In genomic region chr7:14374336-14374735, GRCh38 we compare ENCODE assay signal across 36 cellular contexts.
"Had no signal": no experiment of that assay in that cellular context is flagged by ENCODE, and none has a peak within 500 bp of the region (broad histone marks: within the 10 kb centered on the region; RNA-seq: fewer than 3 reads in every experiment).

No MANE protein-coding gene starts in this region.

- ATAC-seq: activated naive CD4-positive, alpha-beta T cell treated with anti-CD3 and anti-CD28 coated beads, Interleukin-2, amount 50 U/mL, for 72 hours; activated naive CD8-positive, alpha-beta T cell treated with anti-CD3 and anti-CD28 coated beads, Interleukin-2, amount 50 U/mL, for 24 hours; activated T-cell treated with anti-CD3 and anti-CD28 coated beads, Interleukin-2, amount 50 U/mL, for 4 hours; activated T-cell treated with anti-CD3 and anti-CD28 coated beads, Interleukin-2, amount 50 U/mL, for 72 hours; activated T-helper 17 cell treated with anti-CD3 and anti-CD28 coated beads, Interleukin-2, amount 50 U/mL, for 72 hours; body of pancreas had no signal

- H3K9me3 ChIP-seq: adrenal gland, ascending aorta, body of pancreas, breast epithelium had no signal

- H3K9me3 Mint-ChIP-seq: activated naive CD4-positive, alpha-beta T cell treated with anti-CD3 and anti-CD28 coated beads, Interleukin-2, amount 50 U/mL, for 24 hours; activated naive CD8-positive, alpha-beta T cell treated with anti-CD3 and anti-CD28 coated beads, Interleukin-2, amount 10 ng/mL, durations not matched to agents 7 days and 5 days; activated T-cell treated with anti-CD3 and anti-CD28 coated beads, Interleukin-2, amount 50 U/mL, for 24 hours; activated T-helper 17 cell treated with anti-CD3 and anti-CD28 coated beads, Interleukin-2, amount 50 U/mL, for 72 hours; central memory CD8-positive, alpha-beta T cell had no signal

- H3K27me3 Mint-ChIP-seq: activated naive CD4-positive, alpha-beta T cell treated with anti-CD3 and anti-CD28 coated beads, Interleukin-2, amount 10 ng/mL, durations not matched to agents 7 days and 5 days; activated naive CD4-positive, alpha-beta T cell treated with anti-CD3 and anti-CD28 coated beads, Interleukin-2, amount 50 U/mL, for 24 hours; activated naive CD8-positive, alpha-beta T cell; activated naive CD8-positive, alpha-beta T cell treated with anti-CD3 and anti-CD28 coated beads for 36 hours; activated naive CD8-positive, alpha-beta T cell treated with anti-CD3 and anti-CD28 coated beads, Interleukin-2, amount 10 ng/mL, durations not matched to agents 7 days and 5 days; activated naive CD8-positive, alpha-beta T cell treated with anti-CD3 and anti-CD28 coated beads, Interleukin-2, amount 50 U/mL, for 24 hours; activated T-cell treated with anti-CD3 and anti-CD28 coated beads, Interleukin-2, amount 50 U/mL, for 24 hours; activated T-helper 17 cell treated with anti-CD3 and anti-CD28 coated beads, Interleukin-2, amount 50 U/mL, for 72 hours; brain had no signal

- H3K4me1 Mint-ChIP-seq: activated naive CD4-positive, alpha-beta T cell treated with anti-CD3 and anti-CD28 coated beads, Interleukin-2, amount 10 ng/mL, durations not matched to agents 7 days and 5 days; activated naive CD4-positive, alpha-beta T cell treated with anti-CD3 and anti-CD28 coated beads, Interleukin-2, amount 50 U/mL, for 24 hours; activated naive CD8-positive, alpha-beta T cell treated with anti-CD3 and anti-CD28 coated beads for 36 hours; activated naive CD8-positive, alpha-beta T cell treated with anti-CD3 and anti-CD28 coated beads, Interleukin-2, amount 10 ng/mL, durations not matched to agents 7 days and 5 days; activated naive CD8-positive, alpha-beta T cell treated with anti-CD3 and anti-CD28 coated beads, Interleukin-2, amount 50 U/mL, for 24 hours; activated T-helper 17 cell treated with anti-CD3 and anti-CD28 coated beads, Interleukin-2, amount 50 U/mL, for 72 hours had no signal

- H3K36me3 Mint-ChIP-seq: activated naive CD4-positive, alpha-beta T cell treated with anti-CD3 and anti-CD28 coated beads, Interleukin-2, amount 10 ng/mL, durations not matched to agents 7 days and 5 days; activated naive CD4-positive, alpha-beta T cell treated with anti-CD3 and anti-CD28 coated beads, Interleukin-2, amount 50 U/mL, for 24 hours; activated naive CD8-positive, alpha-beta T cell; activated naive CD8-positive, alpha-beta T cell treated with anti-CD3 and anti-CD28 coated beads for 36 hours; activated naive CD8-positive, alpha-beta T cell treated with anti-CD3 and anti-CD28 coated beads, Interleukin-2, amount 10 ng/mL, durations not matched to agents 7 days and 5 days had no signal

- H3K27ac Mint-ChIP-seq: activated naive CD4-positive, alpha-beta T cell treated with anti-CD3 and anti-CD28 coated beads for 36 hours; activated naive CD4-positive, alpha-beta T cell treated with anti-CD3 and anti-CD28 coated beads, Interleukin-2, amount 10 ng/mL, durations not matched to agents 7 days and 5 days; activated naive CD4-positive, alpha-beta T cell treated with anti-CD3 and anti-CD28 coated beads, Interleukin-2, amount 50 U/mL, for 24 hours; activated naive CD4-positive, alpha-beta T cell treated with anti-CD3 and anti-CD28 coated beads, Interleukin-2, amount 50 U/mL, for 72 hours; activated naive CD8-positive, alpha-beta T cell; activated naive CD8-positive, alpha-beta T cell treated with anti-CD3 and anti-CD28 coated beads for 36 hours; activated naive CD8-positive, alpha-beta T cell treated with anti-CD3 and anti-CD28 coated beads, Interleukin-2, amount 10 ng/mL, durations not matched to agents 7 days and 5 days; activated naive CD8-positive, alpha-beta T cell treated with anti-CD3 and anti-CD28 coated beads, Interleukin-2, amount 50 U/mL, for 24 hours; activated T-cell treated with anti-CD3 and anti-CD28 coated beads, Interleukin-2, amount 50 U/mL, for 24 hours; activated T-cell treated with anti-CD3 and anti-CD28 coated beads, Interleukin-2, amount 50 U/mL, for 72 hours; activated T-helper 1 cell treated with anti-CD3 and anti-CD28 coated beads, Interleukin-12 subunit alpha, Interleukin-12 subunit beta, Interleukin-2, Interleukin-4 antibody, amounts not matched to agents 30 ng/mL and 10 ng/mL and 1 ng/mL, durations not matched to agents 14 hours and 24 hours and 36 hours; activated T-helper 17 cell treated with anti-CD3 and anti-CD28 coated beads, Interleukin-2, amount 50 U/mL, for 72 hours; activated T-helper 2 cell treated with anti-CD3 and anti-CD28 coated beads, Interferon-gamma antibody, Interleukin-2, Interleukin-4, amounts not matched to agents 10 μg/mL and 5 μg/mL and 100 μg/mL, durations not matched to agents 14 hours and 24 hours and 36 hours had no signal

- H3K4me3 ChIP-seq: adrenal gland, ascending aorta, body of pancreas, breast epithelium, cardiac muscle cell had no signal

- H3K27me3 ChIP-seq: adrenal gland, ascending aorta, body of pancreas, brain microvascular endothelial cell, breast epithelium, cardiac muscle cell had no signal

- H3K36me3 ChIP-seq: adrenal gland, ascending aorta, brain microvascular endothelial cell, breast epithelium, cardiac muscle cell had no signal

- DNase-seq: activated effector memory CD4-positive, alpha-beta T cell treated with Interleukin-2 at 50 U/mL for 16 hours; activated gamma-delta T cell; activated gamma-delta T cell treated with Interleukin-2 at 50 U/mL for 16 hours; activated naive CD4-positive, alpha-beta T cell; activated naive CD4-positive, alpha-beta T cell treated with anti-CD3 and anti-CD28 coated beads for 36 hours; activated naive CD4-positive, alpha-beta T cell treated with anti-CD3 and anti-CD28 coated beads, Interleukin-2, amount 10 ng/mL, durations not matched to agents 7 days and 5 days; activated naive CD4-positive, alpha-beta T cell treated with anti-CD3 and anti-CD28 coated beads, Interleukin-2, amount 50 U/mL, for 16 hours; activated naive CD4-positive, alpha-beta T cell treated with Interleukin-2 at 50 U/mL for 16 hours; activated naive CD8-positive, alpha-beta T cell treated with anti-CD3 and anti-CD28 coated beads for 36 hours; activated naive CD8-positive, alpha-beta T cell treated with anti-CD3 and anti-CD28 coated beads, Interleukin-2, amount 10 ng/mL, durations not matched to agents 7 days and 5 days; activated naive CD8-positive, alpha-beta T cell treated with anti-CD3 and anti-CD28 coated beads, Interleukin-2, amount 50 U/mL, for 24 hours; activated T-cell treated with anti-CD3 and anti-CD28 coated beads for 4 hours; activated T-cell treated with anti-CD3 and anti-CD28 coated beads, Interleukin-2, amount 50 U/mL, for 1 hour; activated T-cell treated with anti-CD3 and anti-CD28 coated beads, Interleukin-2, amount 50 U/mL, for 24 hours; activated T-cell treated with anti-CD3 and anti-CD28 coated beads, Interleukin-2, amount 50 U/mL, for 4 hours; activated T-cell treated with anti-CD3 and anti-CD28 coated beads, Interleukin-2, amount 50 U/mL, for 48 hours; activated T-cell treated with anti-CD3 and anti-CD28 coated beads, Interleukin-2, amount 50 U/mL, for 72 hours; adrenal gland; amniotic stem cell; amygdala; aorta; body of pancreas; brain microvascular endothelial cell; central memory CD4-positive, alpha-beta T cell; cerebellar nuclear complex had no signal

- H3K4me1 ChIP-seq: adrenal gland, ascending aorta, body of pancreas, breast epithelium had no signal

- H3K4me3 Mint-ChIP-seq: activated naive CD4-positive, alpha-beta T cell treated with anti-CD3 and anti-CD28 coated beads for 36 hours; activated naive CD4-positive, alpha-beta T cell treated with anti-CD3 and anti-CD28 coated beads, Interleukin-2, amount 10 ng/mL, durations not matched to agents 7 days and 5 days; activated naive CD4-positive, alpha-beta T cell treated with anti-CD3 and anti-CD28 coated beads, Interleukin-2, amount 50 U/mL, for 24 hours; activated naive CD8-positive, alpha-beta T cell; activated naive CD8-positive, alpha-beta T cell treated with anti-CD3 and anti-CD28 coated beads for 36 hours; activated naive CD8-positive, alpha-beta T cell treated with anti-CD3 and anti-CD28 coated beads, Interleukin-2, amount 10 ng/mL, durations not matched to agents 7 days and 5 days; activated naive CD8-positive, alpha-beta T cell treated with anti-CD3 and anti-CD28 coated beads, Interleukin-2, amount 50 U/mL, for 24 hours; activated T-cell treated with anti-CD3 and anti-CD28 coated beads, Interleukin-2, amount 50 U/mL, for 24 hours; activated T-cell treated with anti-CD3 and anti-CD28 coated beads, Interleukin-2, amount 50 U/mL, for 4 hours; activated T-helper 1 cell treated with anti-CD3 and anti-CD28 coated beads, Interleukin-12 subunit alpha, Interleukin-12 subunit beta, Interleukin-2, Interleukin-4 antibody, amounts not matched to agents 30 ng/mL and 10 ng/mL and 1 ng/mL, durations not matched to agents 14 hours and 24 hours and 36 hours; activated T-helper 17 cell treated with anti-CD3 and anti-CD28 coated beads, Interleukin-2, amount 50 U/mL, for 72 hours; central memory CD8-positive, alpha-beta T cell had no signal

- H3K27ac ChIP-seq: adrenal gland, ascending aorta, body of pancreas, brain microvascular endothelial cell, breast epithelium, cardiac muscle cell had no signal
